In the genomic region with DNA sequence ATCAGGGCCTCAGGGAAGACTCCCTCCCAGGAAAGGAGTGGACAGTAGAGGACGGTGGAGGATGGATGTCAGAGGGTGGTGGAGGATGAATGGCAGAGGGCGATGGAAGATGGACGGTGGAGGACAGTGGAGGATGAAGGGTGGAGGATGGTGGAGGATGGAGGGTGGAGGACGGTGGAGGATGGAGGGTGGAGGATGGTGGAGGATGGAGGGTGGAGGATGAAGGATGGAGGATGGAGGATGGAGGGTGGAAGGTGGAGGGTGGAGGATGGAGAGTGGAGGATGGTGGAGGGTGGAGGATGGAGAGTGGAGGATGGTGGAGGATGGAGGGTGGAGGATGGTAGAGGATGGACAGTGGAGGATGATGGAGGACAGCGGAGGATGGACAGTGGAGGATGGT, we compare ENCODE assay signal across 21 cellular contexts.
A peak's percentile ranks its signal among the peaks of the same experiment; 100 is the strongest.
DNase-seq lines count a peak whose midpoint lies in the region; ATAC-seq and TF ChIP-seq lines count a peak whose summit lies in the region.
"Had no signal": no experiment of that assay in that cellular context is flagged by ENCODE, and none has a peak within 500 bp of the region (broad histone marks: within the 10 kb centered on the region; RNA-seq: fewer than 3 reads in every experiment).

No MANE protein-coding gene starts in this region.

- no peak overlapping the region for H3K18ac ChIP-seq in trophoblast cell (ENCODE audit: low read length)

- H3K9me3 Mint-ChIP-seq in CD4-positive, alpha-beta T cell, result no peaks in the 10 kb centered on the region
- peaks cover 24% of the 10 kb centered on the region for H3K9me3 Mint-ChIP-seq in glutamatergic neuron (ENCODE audit: unreplicated experiment)
- H3K9me3 Mint-ChIP-seq: activated CD4-positive, alpha-beta T cell treated with anti-CD3 and anti-CD28 coated beads, Interleukin-2, amount 10 ng/mL, durations not matched to agents 24 days and 14 days; activated naive CD4-positive, alpha-beta T cell treated with anti-CD3 and anti-CD28 coated beads, Interleukin-2, amount 50 U/mL, for 24 hours; effector memory CD8-positive, alpha-beta T cell; naive B cell had no signal

- no peak overlapping the region for H3K9ac ChIP-seq in trophoblast cell (ENCODE audit: low read length)

- H3K27me3 ChIP-seq in CD4-positive, alpha-beta T cell (ENCODE audit: control insufficient read depth, insufficient read depth, low read length), result no peaks in the 10 kb centered on the region
- H3K27me3 ChIP-seq in trophoblast cell (ENCODE audit: insufficient read depth, low read length), result no peaks in the 10 kb centered on the region
- H3K27me3 ChIP-seq: sigmoid colon had no signal

- H2BK120ac ChIP-seq in trophoblast cell (ENCODE audit: insufficient read depth, low read length, poor library complexity), result peak overlapping the region; percentile 28

- no peak overlapping the region for H4K8ac ChIP-seq in trophoblast cell (ENCODE audit: low read depth, low read length)

- H3K36me3 Mint-ChIP-seq in CD4-positive, alpha-beta T cell (ENCODE audit: low read depth), result no peaks in the 10 kb centered on the region
- H3K36me3 Mint-ChIP-seq in glutamatergic neuron (ENCODE audit: unreplicated experiment), result no peaks in the 10 kb centered on the region
- H3K36me3 Mint-ChIP-seq: activated naive CD4-positive, alpha-beta T cell treated with anti-CD3 and anti-CD28 coated beads, Interleukin-2, amount 50 U/mL, for 24 hours; naive B cell had no signal

- H2BK5ac ChIP-seq in trophoblast cell (ENCODE audit: low read depth, low read length, poor library complexity), result no peak overlapping the region

- H2BK12ac ChIP-seq in trophoblast cell (ENCODE audit: low read length), result peak overlapping the region; percentile 35

- peaks cover 48 to 49% of the 10 kb centered on the region in 2 experiments for H3K4me1 ChIP-seq in trophoblast cell (ENCODE audit: control insufficient read depth in 1 of 2, insufficient read depth in 2 of 2, low read length in 2 of 2)

- no peak for TF ChIP-seq CTCF in CD4-positive, alpha-beta T cell (IDR thresholded peaks at IDR 0.05)
- TF ChIP-seq CTCF in VCaP (conservative IDR thresholded peaks at IDR 0.05), result no peak
- TF ChIP-seq CTCF in glutamatergic neuron (IDR thresholded peaks at IDR 0.05; ENCODE audit: partially characterized antibody, unreplicated experiment), result no peak
- no peak for TF ChIP-seq CTCF in RWPE1 (conservative IDR thresholded peaks at IDR 0.05; ENCODE audit: low read depth)

- no peaks in the 10 kb centered on the region for H3K9me3 ChIP-seq in CD4-positive, alpha-beta T cell (ENCODE audit: control insufficient read depth, low read length)
- H3K9me3 ChIP-seq in trophoblast cell (ENCODE audit: insufficient read depth, low read depth, low read length), result peaks cover 5% of the 10 kb centered on the region
- H3K9me3 ChIP-seq: sigmoid colon had no signal

- no peaks in the 10 kb centered on the region for H3K27me3 Mint-ChIP-seq in CD4-positive, alpha-beta T cell
- H3K27me3 Mint-ChIP-seq in glutamatergic neuron (ENCODE audit: unreplicated experiment), result peaks cover 19% of the 10 kb centered on the region
- H3K27me3 Mint-ChIP-seq: activated CD4-positive, alpha-beta T cell treated with anti-CD3 and anti-CD28 coated beads, Interleukin-2, amount 10 ng/mL, durations not matched to agents 24 days and 14 days; activated naive CD4-positive, alpha-beta T cell treated with anti-CD3 and anti-CD28 coated beads, Interleukin-2, amount 50 U/mL, for 24 hours; effector memory CD8-positive, alpha-beta T cell had no signal

- H3K4me1 Mint-ChIP-seq in CD4-positive, alpha-beta T cell (ENCODE audit: low read depth), result peaks cover 82% of the 10 kb centered on the region
- H3K4me1 Mint-ChIP-seq in glutamatergic neuron (ENCODE audit: low read depth, unreplicated experiment), result peaks cover 76% of the 10 kb centered on the region

- H4K91ac ChIP-seq in trophoblast cell (ENCODE audit: low read depth, low read length), result peak overlapping the region; percentile 61

- peaks cover 40% of the 10 kb centered on the region for H3K79me1 ChIP-seq in trophoblast cell (ENCODE audit: low read length)

- H3K36me3 ChIP-seq in trophoblast cell (ENCODE audit: control insufficient read depth in 1 of 2, insufficient read depth in 2 of 2, low read length in 2 of 2), result no peaks in the 10 kb centered on the region
- H3K36me3 ChIP-seq: sigmoid colon had no signal

- H3K4ac ChIP-seq in trophoblast cell (ENCODE audit: low read depth, low read length), result no peak overlapping the region

- H3K79me2 ChIP-seq in trophoblast cell (ENCODE audit: control insufficient read depth, insufficient read depth, low read length, poor library complexity), result peaks cover 8% of the 10 kb centered on the region

- H3K23ac ChIP-seq in trophoblast cell (ENCODE audit: low read length), result no peak overlapping the region

- no peak overlapping the region for H2AFZ ChIP-seq in trophoblast cell (ENCODE audit: insufficient read depth, low read length, poor library complexity)

- no peak overlapping the region for H4K12ac ChIP-seq in trophoblast cell (ENCODE audit: low read depth, low read length)

- no peak overlapping the region for H3K4me2 ChIP-seq in trophoblast cell (ENCODE audit: low read length)

- WGBS in trophoblast cell (ENCODE audit: extremely low coverage, insufficient coverage, insufficient read length), result 100% methylated on average over 1 of the region's 5 CpGs

- no peak overlapping the region for H3K4me3 Mint-ChIP-seq in CD4-positive, alpha-beta T cell
- peak overlapping the region; percentile 67 for H3K4me3 Mint-ChIP-seq in glutamatergic neuron (ENCODE audit: unreplicated experiment)
- H3K4me3 Mint-ChIP-seq: activated CD4-positive, alpha-beta T cell treated with anti-CD3 and anti-CD28 coated beads, Interleukin-2, amount 10 ng/mL, durations not matched to agents 24 days and 14 days; activated naive CD4-positive, alpha-beta T cell treated with anti-CD3 and anti-CD28 coated beads, Interleukin-2, amount 50 U/mL, for 24 hours; effector memory CD8-positive, alpha-beta T cell; naive B cell had no signal

- no peak for ATAC-seq in CD4-positive, alpha-beta T cell (ENCODE audit: poor library complexity)
- ATAC-seq in GM18868 (IDR thresholded peaks at IDR 0.05; ENCODE audit: unreplicated experiment), result no peak
- ATAC-seq in GM18498 (IDR thresholded peaks at IDR 0.05; ENCODE audit: unreplicated experiment), result no peak
- ATAC-seq: effector memory CD8-positive, alpha-beta T cell had no signal

- H2AK5ac ChIP-seq in trophoblast cell (ENCODE audit: low read length), result peak overlapping the region; percentile 0

- no peak for DNase-seq in CD4-positive, alpha-beta T cell
- DNase-seq in glutamatergic neuron, result no peak
- no peak for DNase-seq in trophoblast cell
- no peak for DNase-seq in RWPE1 (ENCODE audit: low spot score)
- no peak for DNase-seq in mucosa of gallbladder (ENCODE audit: low spot score)
- DNase-seq: activated CD4-positive, alpha-beta T cell treated with anti-CD3 and anti-CD28 coated beads, Interleukin-2, amount 10 ng/mL, durations not matched to agents 24 days and 14 days; DMS79; effector memory CD8-positive, alpha-beta T cell; kidney; naive B cell; NCI-H1105 treated with DMSO at 0.1 percent for 48 hours; NCI-H2029 treated with DMSO at 0.1 percent for 48 hours; OCI-M1; SHP77; sigmoid colon; substantia nigra; T-helper 1 cell had no signal

- H3K14ac ChIP-seq in trophoblast cell (ENCODE audit: low read length), result peak overlapping the region; percentile 20

- POLR2A ChIA-PET in CD4-positive, alpha-beta T cell (lab: Charles Lee), result interaction anchor here (3.5 kb wide), 1 partner anchor 8 kb away, joined by 21 read pairs; no protein-coding TSS in a partner anchor
- POLR2A ChIA-PET in RWPE1 (lab: Yijun Ruan, JAX; ENCODE audit: low non-redundant PET), result no interaction called here

- CTCF ChIA-PET in CD4-positive, alpha-beta T cell (lab: Charles Lee), result interaction anchor here (1.1 kb wide), 1 partner anchor 9 kb away, joined by 4 read pairs; no protein-coding TSS in a partner anchor
- CTCF ChIA-PET in RWPE1 (lab: Yijun Ruan, JAX), result no interaction called here

- no peak overlapping the region for H3K4me3 ChIP-seq in trophoblast cell (ENCODE audit: low read depth, low read length)
- H3K4me3 ChIP-seq: sigmoid colon had no signal

- intact Hi-C loops in CD4-positive, alpha-beta T cell (cut with DNase I, micrococcal nuclease), result no loop called here

- peak overlapping the region; percentile 86 for H3K27ac Mint-ChIP-seq in CD4-positive, alpha-beta T cell
- H3K27ac Mint-ChIP-seq in glutamatergic neuron (ENCODE audit: unreplicated experiment), result peak overlapping the region; percentile 93

- no peak overlapping the region for H3K27ac ChIP-seq in CD4-positive, alpha-beta T cell (ENCODE audit: low read depth, low read length)
- H3K27ac ChIP-seq in VCaP (peak overlapping the region; percentile 96; the same call in 1 of the 2 replicates), trophoblast cell (ENCODE audit: low read depth, low read length) (no peak overlapping the region), RWPE1 (no peak overlapping the region)
- H3K27ac ChIP-seq: sigmoid colon had no signal
